Comparison of ENCODE assay signal across 8 cellular contexts in genomic region chr9:110047232-110047954, GRCh38.
A peak's percentile ranks its signal among the peaks of the same experiment; 100 is the strongest.
DNase-seq lines count a peak whose midpoint lies in the region; TF ChIP-seq lines count a peak whose summit lies in the region.

No MANE protein-coding gene starts in this region.

- peaks cover 17% of the 10 kb centered on the region for H3K4me1 ChIP-seq in HUES6 (ENCODE audit: control insufficient read depth, insufficient read depth, low read length)
- H3K4me1 ChIP-seq in spleen, result peaks cover 10 to 59% (median 42%) of the 10 kb centered on the region in 6 donors
- H3K4me1 ChIP-seq in uterus, result no peaks in the 10 kb centered on the region

- H3K36me3 ChIP-seq in HUES6 (ENCODE audit: control insufficient read depth, insufficient read depth, low read length) (no peaks in the 10 kb centered on the region), spleen (no peaks in the 10 kb centered on the region), uterus (no peaks in the 10 kb centered on the region)

- peak overlapping the region; percentile 29; the same call in 1 of the 2 replicates for H3K27ac ChIP-seq in HUES6 (ENCODE audit: low read depth, low read length)
- H3K27ac ChIP-seq in spleen, result peak overlapping the region in 6 of 8 donors; percentile 86 to 93 (median 90)
- H3K27ac ChIP-seq in uterus, result no peak overlapping the region

- peaks cover 17% of the 10 kb centered on the region for H3K27me3 ChIP-seq in HUES6 (ENCODE audit: control insufficient read depth, insufficient read depth, low read length)
- H3K27me3 ChIP-seq in spleen (replicated peaks in 1 of 7), result peaks cover 0 to 26% (median 0%) of the 10 kb centered on the region in 7 donors
- no peaks in the 10 kb centered on the region for H3K27me3 ChIP-seq in uterus

- H3K27ac Mint-ChIP-seq in activated CD4-positive, alpha-beta T cell treated with anti-CD3 and anti-CD28 coated beads, Interleukin-2, amount 10 ng/mL, durations not matched to agents 24 days and 14 days, result peak overlapping the region; percentile 93

- DNase-seq in activated CD4-positive, alpha-beta T cell treated with anti-CD3 and anti-CD28 coated beads, Interleukin-2, amount 10 ng/mL, durations not matched to agents 24 days and 14 days, result no peak
- no peak for DNase-seq in activated CD4-positive, alpha-beta T cell treated with anti-CD3 and anti-CD28 coated beads, Interleukin-2, amount 50 U/mL, for 48 hours
- no peak for DNase-seq in epithelial cell of proximal tubule (ENCODE audit: low read depth)
- no peak for DNase-seq in spleen
- no peak for DNase-seq in HUDEP-2 (lab: John Stamatoyannopoulos, UW; ENCODE audit: unreplicated experiment in 76 of 76)
- DNase-seq in amygdala (lab: John Stamatoyannopoulos, UW), result no peak
- no peak for DNase-seq in uterus

- TF ChIP-seq POLR2A in spleen (IDR thresholded peaks at IDR 0.05) (no peak), uterus (IDR thresholded peaks at IDR 0.05) (no peak)

- H3K4me1 Mint-ChIP-seq in activated CD4-positive, alpha-beta T cell treated with anti-CD3 and anti-CD28 coated beads, Interleukin-2, amount 10 ng/mL, durations not matched to agents 24 days and 14 days, result peaks cover 35% of the 10 kb centered on the region

- peaks cover 14% of the 10 kb centered on the region for H3K36me3 Mint-ChIP-seq in activated CD4-positive, alpha-beta T cell treated with anti-CD3 and anti-CD28 coated beads, Interleukin-2, amount 10 ng/mL, durations not matched to agents 24 days and 14 days (ENCODE audit: low read depth)

- H3K9ac ChIP-seq in HUES6 (ENCODE audit: low read length), result peak overlapping the region; percentile 85

- H3K4me3 Mint-ChIP-seq in activated CD4-positive, alpha-beta T cell treated with anti-CD3 and anti-CD28 coated beads, Interleukin-2, amount 10 ng/mL, durations not matched to agents 24 days and 14 days, result peak overlapping the region; percentile 98

- no peaks in the 10 kb centered on the region for H3K9me3 Mint-ChIP-seq in activated CD4-positive, alpha-beta T cell treated with anti-CD3 and anti-CD28 coated beads, Interleukin-2, amount 10 ng/mL, durations not matched to agents 24 days and 14 days

- WGBS in spleen, 5 donors, result 42 to 51% (median 45%) methylated on average over 7 of the region's 7 CpGs

- peaks cover 8% of the 10 kb centered on the region for H3K27me3 Mint-ChIP-seq in activated CD4-positive, alpha-beta T cell treated with anti-CD3 and anti-CD28 coated beads, Interleukin-2, amount 10 ng/mL, durations not matched to agents 24 days and 14 days

- H3K9me3 ChIP-seq in HUES6 (ENCODE audit: control insufficient read depth, insufficient read depth, low read depth, low read length), result no peaks in the 10 kb centered on the region
- H3K9me3 ChIP-seq in spleen, result no peaks in the 10 kb centered on the region
- H3K9me3 ChIP-seq in uterus, result no peaks in the 10 kb centered on the region

- H3K4me3 ChIP-seq in HUES6 (ENCODE audit: low read depth, low read length) (peak overlapping the region; percentile 82), epithelial cell of proximal tubule (ENCODE audit: low read depth, low read length) (peak overlapping the region; percentile 98), spleen (peak overlapping the region; percentile 54 to 95 (median 88)), uterus (peak overlapping the region in 1 of 2 donors; percentile 64)

- intact Hi-C loops in activated CD4-positive, alpha-beta T cell treated with anti-CD3 and anti-CD28 coated beads, Interleukin-2, amount 10 ng/mL, durations not matched to agents 24 days and 14 days (cut with micrococcal nuclease), result no loop called here
- intact Hi-C loops in spleen (cut with DNase I; ENCODE audit: low total_unique reads), result loop anchor here (10.0 kb wide), 1 partner anchor 83 kb away; no protein-coding TSS in a partner anchor
- intact Hi-C loops in uterus (cut with DNase I; ENCODE audit: low total_unique reads), result no loop called here

- TF ChIP-seq CTCF in epithelial cell of proximal tubule (conservative IDR thresholded peaks at IDR 0.05; ENCODE audit: low read depth, low read length), result no peak
- no peak for TF ChIP-seq CTCF in spleen (IDR thresholded peaks at IDR 0.05 in 8 of 11, conservative IDR thresholded peaks at IDR 0.05 in 3 of 11)
- TF ChIP-seq CTCF in uterus (IDR thresholded peaks at IDR 0.05), result no peak

Comparison
In these comparisons a context has a peak if more than half of its experiments do, and no peak if none do; other contexts are left out.
1. H3K27ac ChIP-seq: peak in HUES6 (single experiment) and spleen (6 of 8); none in uterus (0 of 2).